Comparison of ENCODE assay signal across 8 cellular contexts in genomic region chr11:95923441-95923729, GRCh38. TPM values are rescaled to one million over a fixed set of nuclear protein-coding genes. Genes with fewer than 3 reads are reported as not detected.
DNase-seq lines count a peak whose midpoint lies in the region; ATAC-seq and TF ChIP-seq lines count a peak whose summit lies in the region.

No MANE protein-coding gene starts in this region.

- no peak for TF ChIP-seq CTCF in Calu3 (IDR thresholded peaks at IDR 0.05; ENCODE audit: unreplicated experiment)
- TF ChIP-seq CTCF in NB4 (IDR thresholded peaks at IDR 0.05; ENCODE audit: low read depth, low read length): no peak
- TF ChIP-seq CTCF in neural progenitor cell (IDR thresholded peaks at IDR 0.05): no peak

- H3K36me3 ChIP-seq in ectodermal cell (ENCODE audit: control insufficient read depth, insufficient read depth, low read length) (no peaks in the 10 kb centered on the region), neural progenitor cell (no peaks in the 10 kb centered on the region)

- H3K36me3 Mint-ChIP-seq in Calu3 (ENCODE audit: insufficient read depth, unreplicated experiment): peaks cover 27% of the 10 kb centered on the region
- no peaks in the 10 kb centered on the region for H3K36me3 Mint-ChIP-seq in neural progenitor cell

- H3K4me3 ChIP-seq in NB4 (ENCODE audit: low read depth, low read length) (peak overlapping the region; percentile 76), ectodermal cell (ENCODE audit: insufficient read depth, low read depth, low read length) (peak overlapping the region; percentile 93), neural progenitor cell (peak overlapping the region; percentile 83)

- no peaks in the 10 kb centered on the region for H3K4me1 ChIP-seq in ectodermal cell (ENCODE audit: control insufficient read depth, insufficient read depth, low read length)
- H3K4me1 ChIP-seq in neural progenitor cell: peaks cover 18% of the 10 kb centered on the region

- DNase-seq in Calu3 (no peak), NB4 (ENCODE audit: low read depth) (no peak), neural progenitor cell (ENCODE audit: low spot score) (no peak), NCI-H524 treated with DMSO at 0.1 percent for 48 hours (lab: John Stamatoyannopoulos, UW) (no peak), NAMALWA (ENCODE audit: low spot score) (no peak), NCI-H1417 treated with DMSO at 0.1 percent for 48 hours (lab: John Stamatoyannopoulos, UW) (no peak)

- H3K4me3 Mint-ChIP-seq in Calu3 (ENCODE audit: low read depth, unreplicated experiment) (peak overlapping the region; percentile 89), neural progenitor cell (peak overlapping the region; percentile 100)

- CTCF ChIA-PET in Calu3 (lab: Charles Lee): interaction anchor here (1.5 kb wide), 1 partner anchor 466 kb away, joined by 4 read pairs; the partner anchor contains the start of genes CCDC82 and JRKL

- no peak for TF ChIP-seq POLR2A in NB4 (IDR thresholded peaks at IDR 0.05; ENCODE audit: extremely low read depth, insufficient read length)

- H3K79me2 ChIP-seq in neural progenitor cell (ENCODE audit: low read depth): peaks cover 68% of the 10 kb centered on the region

- H3K27me3 ChIP-seq in ectodermal cell (ENCODE audit: control insufficient read depth, insufficient read depth, low read length, poor library complexity, severe bottlenecking) (no peaks in the 10 kb centered on the region), neural progenitor cell (no peaks in the 10 kb centered on the region)

- no peak for ATAC-seq in GM18907 (IDR thresholded peaks at IDR 0.05; ENCODE audit: unreplicated experiment)

- H4K20me1 ChIP-seq in neural progenitor cell (ENCODE audit: low read depth): no peaks in the 10 kb centered on the region

- BruUV-seq in Calu3 (replicated peaks; lab: Mats Ljungman, UMichigan): no TSS peak

- H3K27me3 Mint-ChIP-seq in Calu3 (ENCODE audit: unreplicated experiment) (no peaks in the 10 kb centered on the region), neural progenitor cell (ENCODE audit: insufficient read depth, low read depth) (no peaks in the 10 kb centered on the region)

- peaks cover 14% of the 10 kb centered on the region for H3F3A ChIP-seq in neural progenitor cell (ENCODE audit: low read depth)

- H3K4me1 Mint-ChIP-seq in Calu3 (ENCODE audit: low read depth, unreplicated experiment) (peaks cover 13% of the 10 kb centered on the region), neural progenitor cell (peaks cover 22% of the 10 kb centered on the region)

- intact Hi-C loops in Calu3 (cut with micrococcal nuclease; ENCODE audit: unreplicated experiment): loop anchor here (5.0 kb wide), 1 partner anchor 319 kb away; no protein-coding TSS in a partner anchor

- WGBS in ectodermal cell, 2 experiments: 0 to 2% methylated on average over 7 of the region's 7 CpGs

- H3K27ac ChIP-seq in ectodermal cell (ENCODE audit: insufficient read depth, low read depth, low read length, poor library complexity, severe bottlenecking): no peak overlapping the region
- H3K27ac ChIP-seq in neural progenitor cell: peak overlapping the region; percentile 94

- H3K9me3 ChIP-seq in ectodermal cell (ENCODE audit: control insufficient read depth, low read length) (no peaks in the 10 kb centered on the region), neural progenitor cell (ENCODE audit: low read depth) (no peaks in the 10 kb centered on the region)

- H3K9me3 Mint-ChIP-seq in Calu3 (ENCODE audit: low read depth, unreplicated experiment): no peaks in the 10 kb centered on the region
- H3K9me3 Mint-ChIP-seq in neural progenitor cell: no peaks in the 10 kb centered on the region

- peak overlapping the region; percentile 77 for H3K9ac ChIP-seq in neural progenitor cell

- peak overlapping the region; percentile 74 for H2AFZ ChIP-seq in neural progenitor cell (replicated peaks)

- peak overlapping the region; percentile 83 for H3K4me2 ChIP-seq in neural progenitor cell

- peak overlapping the region; percentile 86 for H3K27ac Mint-ChIP-seq in Calu3 (ENCODE audit: unreplicated experiment)
- peak overlapping the region; percentile 95 for H3K27ac Mint-ChIP-seq in neural progenitor cell

RNA-seq across cellular contexts. Expression of gene MTMR2, which starts 0.5 kb away (rescaled TPM):
- total RNA-seq in Calu3 (2022) (16.6 and 17.4 TPM in 2 replicates), neural progenitor cell (ENCODE audit: low replicate concordance) (52.7 and 68.9 TPM in 2 replicates)
- polyA plus RNA-seq in ectodermal cell (2013, experiment 1 of 4): 61.0 TPM
- 69.3 TPM for polyA plus RNA-seq in ectodermal cell (2013, experiment 2 of 4)
- polyA plus RNA-seq in ectodermal cell (2013, experiment 3 of 4): 49.5 TPM
- 56.7 TPM for polyA plus RNA-seq in ectodermal cell (2013, experiment 4 of 4)
